ENCODE assay signal across 17 cellular contexts in genomic region chr6:109172096-109172495, GRCh38.
"Had no signal": no experiment of that assay in that cellular context is flagged by ENCODE, and none has a peak within 500 bp of the region (broad histone marks: within the 10 kb centered on the region; RNA-seq: fewer than 3 reads in every experiment).

No MANE protein-coding gene starts in this region.

- H3K27me3 ChIP-seq: cardiac muscle cell, upper lobe of right lung had no signal

- H3K27ac ChIP-seq: cardiac muscle cell, epithelial cell of prostate, upper lobe of right lung had no signal

- H3K4me3 ChIP-seq: cardiac muscle cell, upper lobe of right lung had no signal

- DNase-seq: activated CD4-positive, alpha-beta T cell treated with anti-CD3 and anti-CD28 coated beads, Interleukin-2, amount 10 ng/mL, durations not matched to agents 7 days and 5 days; activated CD8-positive, alpha-beta memory T cell treated with anti-CD3 and anti-CD28 coated beads, Interleukin-2, amount 10 ng/mL, durations not matched to agents 7 days and 5 days; activated CD8-positive, alpha-beta T cell treated with anti-CD3 and anti-CD28 coated beads for 36 hours; activated effector memory CD4-positive, alpha-beta T cell treated with anti-CD3 and anti-CD28 coated beads, Interleukin-2, amount 50 U/mL, for 16 hours; activated naive CD4-positive, alpha-beta T cell treated with anti-CD3 and anti-CD28 coated beads, Interleukin-2, amount 10 ng/mL, durations not matched to agents 7 days and 5 days; activated T-cell treated with anti-CD3 and anti-CD28 coated beads for 4 hours; left ventricle myocardium superior; mammary epithelial cell; naive B cell; occipital lobe; retina; stimulated activated CD4-positive, alpha-beta T cell treated with anti-CD3 and anti-CD28 coated beads, Interleukin-12 subunit alpha, Interleukin-12 subunit beta, amount 100 ng/mL, for 4 hours; stimulated activated CD4-positive, alpha-beta T cell treated with anti-CD3 and anti-CD28 coated beads, Interleukin-4, amount 100 ng/mL, for 4 hours; stimulated activated naive CD8-positive, alpha-beta T cell treated with anti-CD3 and anti-CD28 coated beads, Interleukin-15, Interleukin-2, amounts not matched to agents 100 U/mL and 50 U/mL, for 24 hours; upper lobe of right lung had no signal

- H3K36me3 ChIP-seq: cardiac muscle cell, upper lobe of right lung had no signal

- H3K4me1 ChIP-seq: upper lobe of right lung had no signal
